In the genomic region with DNA sequence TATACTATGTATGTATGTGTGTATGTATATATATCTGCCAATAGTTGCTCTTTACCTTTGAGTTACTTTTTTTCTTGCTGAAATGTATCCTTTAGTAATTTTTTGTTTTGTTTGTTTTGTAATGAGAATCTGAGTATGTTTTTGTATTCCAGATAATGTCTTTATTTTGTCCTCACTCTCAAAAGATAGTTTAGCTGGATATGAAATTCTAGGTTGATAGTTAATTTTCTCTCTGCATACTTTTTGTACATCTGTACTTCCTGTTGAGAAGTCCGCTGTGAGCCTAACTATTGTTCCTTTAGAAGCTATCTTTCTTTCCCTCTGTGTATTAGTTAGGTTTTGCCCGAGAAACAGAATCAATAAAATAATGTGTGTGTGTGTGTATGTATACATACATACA, we compare ENCODE assay signal across 32 cellular contexts. TPM values are rescaled to one million over a fixed set of nuclear protein-coding genes. Genes with fewer than 3 reads are reported as not detected.
"Had no signal": no experiment of that assay in that cellular context is flagged by ENCODE, and none has a peak within 500 bp of the region (broad histone marks: within the 10 kb centered on the region; RNA-seq: fewer than 3 reads in every experiment).

No MANE protein-coding gene starts in this region.

- FAIRE-seq: islet of Langerhans, small intestine, urothelium cell line had no signal

- H3K9me3 ChIP-seq: ovary had no signal

- ATAC-seq: mucosa of descending colon; naive thymus-derived CD4-positive, alpha-beta T cell; natural killer cell treated with Interleukin-12 subunit alpha and Interleukin-12 subunit beta and Interleukin-15 and Interleukin-18, amount 100 ng/mL, for 72 hours; right cardiac atrium; stimulated activated effector memory CD8-positive, alpha-beta T cell treated with anti-CD3 and anti-CD28 coated beads, Interleukin-12 subunit alpha, Interleukin-12 subunit beta, amount 100 ng/mL, for 72 hours; upper lobe of right lung had no signal

- H3K27me3 ChIP-seq: ovary, sigmoid colon, spleen, suprapubic skin, tibial artery, upper lobe of right lung had no signal

- H3K36me3 ChIP-seq: ovary, suprapubic skin, thoracic aorta, upper lobe of right lung had no signal

- DNase-seq: hypothalamus; immature natural killer cell; kidney; left ventricle myocardium inferior; midbrain; mucosa of descending colon; naive thymus-derived CD4-positive, alpha-beta T cell; ovary; retina; right cardiac atrium; sigmoid colon; small intestine; spleen; stimulated activated CD4-positive, alpha-beta T cell treated with anti-CD3 and anti-CD28 coated beads, Interleukin-4, amount 100 ng/mL, for 24 hours; stimulated activated naive CD4-positive, alpha-beta T cell; tibial artery; trophoblast cell; upper lobe of right lung had no signal

- H3K4me3 ChIP-seq: left ventricle myocardium inferior, lung, mucosa of descending colon, ovary, sigmoid colon, spleen, suprapubic skin, thoracic aorta, tibial artery, upper lobe of right lung had no signal

- H3K27ac ChIP-seq: left ventricle myocardium inferior, ovary, sigmoid colon, spleen, suprapubic skin, thoracic aorta, tibial artery, upper lobe of right lung had no signal

- H3K4me1 ChIP-seq: left ventricle myocardium inferior, sigmoid colon, spleen, suprapubic skin, tibial artery, upper lobe of right lung had no signal

RNA-seq across cellular contexts. Expression of gene HMX2, which starts 35.8 kb away (rescaled TPM):
- total RNA-seq: left ventricle myocardium inferior; lower leg skin; lung; mesenteric fat pad; myocyte; naive thymus-derived CD4-positive, alpha-beta T cell; natural killer cell treated with Interleukin-12 subunit alpha and Interleukin-12 subunit beta and Interleukin-15 and Interleukin-18, amount 100 ng/mL, for 72 hours; omental fat pad; ovary; progenitor cell of endocrine pancreas; right cardiac atrium; spleen; subcutaneous adipose tissue; suprapubic skin; thoracic aorta; upper lobe of right lung had no signal
- polyA plus RNA-seq: immature natural killer cell, lung, neural cell, ovary, right cardiac atrium had no signal

RNA-seq across cellular contexts. Expression of gene HMX3, which starts 48.0 kb away (rescaled TPM):
- total RNA-seq: kidney; left ventricle myocardium inferior; lower leg skin; lung; mesenteric fat pad; myocyte; naive thymus-derived CD4-positive, alpha-beta T cell; natural killer cell treated with Interleukin-12 subunit alpha and Interleukin-12 subunit beta and Interleukin-15 and Interleukin-18, amount 100 ng/mL, for 72 hours; progenitor cell of endocrine pancreas; right cardiac atrium; spleen; subcutaneous adipose tissue; suprapubic skin; thoracic aorta; upper lobe of right lung had no signal
- polyA plus RNA-seq: immature natural killer cell; lung; naive thymus-derived CD4-positive, alpha-beta T cell; neural cell; ovary; right cardiac atrium; spleen had no signal
